ENCODE assay signal across 17 cellular contexts in genomic region chr4:72966652-72967051, GRCh38.
DNase-seq lines count a peak whose midpoint lies in the region; ATAC-seq and TF ChIP-seq lines count a peak whose summit lies in the region.
"Had no signal": no experiment of that assay in that cellular context is flagged by ENCODE, and none has a peak within 500 bp of the region (broad histone marks: within the 10 kb centered on the region; RNA-seq: fewer than 3 reads in every experiment).

No MANE protein-coding gene starts in this region.

- H3K9me3 Mint-ChIP-seq in activated T-cell treated with anti-CD3 and anti-CD28 coated beads, Interleukin-2, amount 50 U/mL, for 72 hours: peaks cover 9 to 13% of the 10 kb centered on the region in 2 donors
- peaks cover 13% of the 10 kb centered on the region for H3K9me3 Mint-ChIP-seq in activated T-cell treated with anti-CD3 and anti-CD28 coated beads, Interleukin-2, amount 50 U/mL, for 4 hours
- peaks cover 8 to 13% of the 10 kb centered on the region in 2 donors for H3K9me3 Mint-ChIP-seq in effector memory CD8-positive, alpha-beta T cell
- peaks cover 2 to 13% of the 10 kb centered on the region in 2 donors for H3K9me3 Mint-ChIP-seq in natural killer cell

- peak; percentile 5 to 8 for DNase-seq in activated T-cell treated with anti-CD3 and anti-CD28 coated beads, Interleukin-2, amount 50 U/mL, for 72 hours
- no peak for DNase-seq in activated T-cell treated with anti-CD3 and anti-CD28 coated beads, Interleukin-2, amount 50 U/mL, for 4 hours
- no peak for DNase-seq in effector memory CD8-positive, alpha-beta T cell
- DNase-seq in T-helper 9 cell: no peak
- no peak for DNase-seq in natural killer cell
- no peak for DNase-seq in NCI-H1694 (lab: John Stamatoyannopoulos, UW)
- DNase-seq: activated gamma-delta T cell; aorta; CD8-positive, alpha-beta memory T cell; NCI-H2107; NCI-H526 treated with DMSO at 0.1 percent for 48 hours; PC-9; posterior cingulate gyrus; small intestine; stimulated activated naive CD4-positive, alpha-beta T cell treated with Interleukin-2 at 50 U/mL for 16 hours had no signal

- intact Hi-C loops in natural killer cell (cut with micrococcal nuclease): no loop called here

- H3K36me3 Mint-ChIP-seq in activated T-cell treated with anti-CD3 and anti-CD28 coated beads, Interleukin-2, amount 50 U/mL, for 72 hours (ENCODE audit: insufficient read depth in 2 of 2): no peaks in the 10 kb centered on the region
- H3K36me3 Mint-ChIP-seq in activated T-cell treated with anti-CD3 and anti-CD28 coated beads, Interleukin-2, amount 50 U/mL, for 4 hours (ENCODE audit: insufficient read depth): peaks cover 2% of the 10 kb centered on the region
- H3K36me3 Mint-ChIP-seq in effector memory CD8-positive, alpha-beta T cell (ENCODE audit: insufficient read depth): no peaks in the 10 kb centered on the region
- no peaks in the 10 kb centered on the region for H3K36me3 Mint-ChIP-seq in natural killer cell
- H3K36me3 Mint-ChIP-seq: CD8-positive, alpha-beta memory T cell had no signal

- H3K4me3 Mint-ChIP-seq in activated T-cell treated with anti-CD3 and anti-CD28 coated beads, Interleukin-2, amount 50 U/mL, for 72 hours: no peak overlapping the region
- H3K4me3 Mint-ChIP-seq in activated T-cell treated with anti-CD3 and anti-CD28 coated beads, Interleukin-2, amount 50 U/mL, for 4 hours: no peak overlapping the region
- H3K4me3 Mint-ChIP-seq in effector memory CD8-positive, alpha-beta T cell: no peak overlapping the region
- H3K4me3 Mint-ChIP-seq in natural killer cell: no peak overlapping the region
- H3K4me3 Mint-ChIP-seq: CD8-positive, alpha-beta memory T cell had no signal

- peaks cover 38% of the 10 kb centered on the region for H3K27me3 Mint-ChIP-seq in activated T-cell treated with anti-CD3 and anti-CD28 coated beads, Interleukin-2, amount 50 U/mL, for 72 hours (ENCODE audit: low read depth)
- peaks cover 8% of the 10 kb centered on the region for H3K27me3 Mint-ChIP-seq in activated T-cell treated with anti-CD3 and anti-CD28 coated beads, Interleukin-2, amount 50 U/mL, for 4 hours (ENCODE audit: low read depth)
- H3K27me3 Mint-ChIP-seq in effector memory CD8-positive, alpha-beta T cell: peaks cover 3 to 16% of the 10 kb centered on the region in 2 donors
- no peaks in the 10 kb centered on the region for H3K27me3 Mint-ChIP-seq in natural killer cell (ENCODE audit: low read depth in 2 of 2)

- peak; percentile 46 to 62 for ATAC-seq in activated T-cell treated with anti-CD3 and anti-CD28 coated beads, Interleukin-2, amount 50 U/mL, for 72 hours (replicated peaks in 1 of 2)
- ATAC-seq in activated T-cell treated with anti-CD3 and anti-CD28 coated beads, Interleukin-2, amount 50 U/mL, for 4 hours: no peak
- ATAC-seq in GM21723 (IDR thresholded peaks at IDR 0.05; ENCODE audit: unreplicated experiment) (peak; percentile 79), HG03342 (IDR thresholded peaks at IDR 0.05; ENCODE audit: unreplicated experiment) (peak; percentile 80), natural killer cell (no peak)
- ATAC-seq in effector memory CD8-positive, alpha-beta T cell (replicated peaks): peak; percentile 19

- peaks cover 5% of the 10 kb centered on the region for H3K4me1 Mint-ChIP-seq in activated T-cell treated with anti-CD3 and anti-CD28 coated beads, Interleukin-2, amount 50 U/mL, for 72 hours (ENCODE audit: low read depth)
- H3K4me1 Mint-ChIP-seq in activated T-cell treated with anti-CD3 and anti-CD28 coated beads, Interleukin-2, amount 50 U/mL, for 4 hours (ENCODE audit: low read depth): no peaks in the 10 kb centered on the region
- H3K4me1 Mint-ChIP-seq in effector memory CD8-positive, alpha-beta T cell (ENCODE audit: low read depth in 2 of 2): no peaks in the 10 kb centered on the region
- H3K4me1 Mint-ChIP-seq in natural killer cell: no peaks in the 10 kb centered on the region

- no peak for TF ChIP-seq CTCF in natural killer cell (IDR thresholded peaks at IDR 0.05)

- no peak overlapping the region for H3K27ac Mint-ChIP-seq in activated T-cell treated with anti-CD3 and anti-CD28 coated beads, Interleukin-2, amount 50 U/mL, for 72 hours
- H3K27ac Mint-ChIP-seq in effector memory CD8-positive, alpha-beta T cell: no peak overlapping the region
- no peak overlapping the region for H3K27ac Mint-ChIP-seq in natural killer cell
- H3K27ac Mint-ChIP-seq: CD8-positive, alpha-beta memory T cell had no signal

Comparison
In these comparisons a context has a peak if more than half of its experiments do, and no peak if none do; other contexts are left out.
1. ATAC-seq: peak in activated T-cell treated with anti-CD3 and anti-CD28 coated beads, Interleukin-2, amount 50 U/mL, for 72 hours (2 of 2), GM21723 (single experiment), HG03342 (single experiment) and effector memory CD8-positive, alpha-beta T cell (single experiment); none in activated T-cell treated with anti-CD3 and anti-CD28 coated beads, Interleukin-2, amount 50 U/mL, for 4 hours (0 of 2) and natural killer cell (0 of 3).
2. DNase-seq: peak in activated T-cell treated with anti-CD3 and anti-CD28 coated beads, Interleukin-2, amount 50 U/mL, for 72 hours (2 of 2); none in activated T-cell treated with anti-CD3 and anti-CD28 coated beads, Interleukin-2, amount 50 U/mL, for 4 hours (single experiment), effector memory CD8-positive, alpha-beta T cell (0 of 3), T-helper 9 cell (single experiment), natural killer cell (single experiment) and NCI-H1694 (single experiment).